Comparison of ENCODE assay signal across 8 cellular contexts in genomic region chr10:118241229-118242137, GRCh38.
DNase-seq lines count a peak whose midpoint lies in the region; ATAC-seq and TF ChIP-seq lines count a peak whose summit lies in the region.

No MANE protein-coding gene starts in this region.

- H2AFZ ChIP-seq in GM23248: no peak overlapping the region

- H3K36me3 ChIP-seq in GM23248 (ENCODE audit: low read depth) (no peaks in the 10 kb centered on the region), kidney epithelial cell (ENCODE audit: control insufficient read depth, insufficient read depth, low read length) (no peaks in the 10 kb centered on the region)

- peak; percentile 88 for TF ChIP-seq CTCF in AG09309 (IDR thresholded peaks at IDR 0.05; ENCODE audit: control insufficient read depth, insufficient read depth, low read depth, low read length, missing control alignments)
- TF ChIP-seq CTCF in chondrocyte (IDR thresholded peaks at IDR 0.05): peak; percentile 95
- peak; percentile 92 for TF ChIP-seq CTCF in kidney epithelial cell (IDR thresholded peaks at IDR 0.05; ENCODE audit: insufficient read depth, low read length, poor library complexity, severe bottlenecking)

- peaks cover 16% of the 10 kb centered on the region for H3K27me3 ChIP-seq in GM23248 (replicated peaks; ENCODE audit: insufficient read depth)
- peaks cover 12% of the 10 kb centered on the region for H3K27me3 ChIP-seq in kidney epithelial cell (ENCODE audit: control insufficient read depth, insufficient read depth, low read length)

- no peaks in the 10 kb centered on the region for H3K9me3 ChIP-seq in GM23248 (ENCODE audit: low read depth)

- peaks cover 14% of the 10 kb centered on the region for H3K4me1 ChIP-seq in GM23248 (ENCODE audit: insufficient read depth)

- no peak overlapping the region for H3K27ac ChIP-seq in GM23248

- H3K9ac ChIP-seq in GM23248: no peak overlapping the region

- H3K4me1 Mint-ChIP-seq in chondrocyte (ENCODE audit: low read depth): no peaks in the 10 kb centered on the region

- H3K36me3 Mint-ChIP-seq in chondrocyte (ENCODE audit: low read depth): no peaks in the 10 kb centered on the region

- ATAC-seq in GM19395 (IDR thresholded peaks at IDR 0.05; ENCODE audit: unreplicated experiment): no peak

- H3K79me2 ChIP-seq in GM23248 (ENCODE audit: insufficient read depth): no peaks in the 10 kb centered on the region

- 32 to 33% methylated on average over 26 of the region's 26 CpGs for WGBS in GM23248 (ENCODE audit: low coverage in 1 of 2, low lambda C conversion rate in 2 of 2, missing lambda C conversion rate in 2 of 2), 2 experiments

- H3K4me3 ChIP-seq in AG09309 (ENCODE audit: control insufficient read depth, low read depth, low read length): no peak overlapping the region
- H3K4me3 ChIP-seq in GM23248: no peak overlapping the region
- H3K4me3 ChIP-seq in kidney epithelial cell (ENCODE audit: low read depth, low read length): peak overlapping the region; percentile 23

- peaks cover 61% of the 10 kb centered on the region for H3K27me3 Mint-ChIP-seq in chondrocyte (ENCODE audit: low read depth)

- in situ Hi-C loops in GM23248 (cut with MboI): loop anchor here (10.0 kb wide), 1 partner anchor 697 kb away; the partner anchor contains the start of gene EMX2

- no peak overlapping the region for H3K4me3 Mint-ChIP-seq in chondrocyte (ENCODE audit: unreplicated experiment)

- H3K9me3 Mint-ChIP-seq in chondrocyte (ENCODE audit: low read depth): no peaks in the 10 kb centered on the region

- peaks cover 12% of the 10 kb centered on the region; the same call in 1 of the 2 replicates for H3F3A ChIP-seq in GM23248 (ENCODE audit: insufficient read depth)

- peak overlapping the region; percentile 24 for H3K4me2 ChIP-seq in GM23248 (ENCODE audit: unreplicated experiment)

- H4K20me1 ChIP-seq in GM23248 (ENCODE audit: insufficient read depth): no peaks in the 10 kb centered on the region

- H3K9me2 ChIP-seq in GM23248 (ENCODE audit: insufficient read depth): no peaks in the 10 kb centered on the region

- H3K27ac Mint-ChIP-seq in chondrocyte (ENCODE audit: unreplicated experiment): no peak overlapping the region

- DNase-seq in AG09309 (ENCODE audit: low read depth) (peak; percentile 41), GM23248 (peak; percentile 82), NCI-H2196 treated with DMSO at 0.1 percent for 48 hours (lab: John Stamatoyannopoulos, UW; ENCODE audit: unreplicated experiment) (peak; percentile 2), chondrocyte (ENCODE audit: low spot score) (no peak), kidney epithelial cell (ENCODE audit: low read depth) (peak; percentile 37)
- DNase-seq in activated CD4-positive, CD25-positive, alpha-beta regulatory T cell treated with anti-CD3 and anti-CD28 coated beads, Interleukin-2, amount 50 U/mL, for 16 hours (ENCODE audit: low read depth, low spot score): peak; percentile 55
- peak; percentile 78 to 79 for DNase-seq in stimulated activated CD4-positive, alpha-beta T cell treated with anti-CD3 and anti-CD28 coated beads, Interleukin-2, amount 100 ng/mL, for 24 hours
